ENCODE assay signal across 22 cellular contexts in genomic region chr2:177554365-177554764, GRCh38.
"Had no signal": no experiment of that assay in that cellular context is flagged by ENCODE, and none has a peak within 500 bp of the region (broad histone marks: within the 10 kb centered on the region; RNA-seq: fewer than 3 reads in every experiment).

No MANE protein-coding gene starts in this region.

- H3K27me3 ChIP-seq: adrenal gland, esophagus squamous epithelium, heart left ventricle, neural progenitor cell, sigmoid colon, transverse colon had no signal

- H3K4me1 ChIP-seq: neural progenitor cell had no signal

- H3K36me3 ChIP-seq: adrenal gland, esophagus squamous epithelium, heart left ventricle, neural progenitor cell, sigmoid colon, transverse colon had no signal

- H3K9me3 ChIP-seq: adrenal gland, esophagus squamous epithelium, heart left ventricle, sigmoid colon, transverse colon had no signal

- ATAC-seq: activated CD4-positive, alpha-beta T cell treated with anti-CD3 and anti-CD28 coated beads for 36 hours; activated T-helper 17 cell treated with anti-CD3 and anti-CD28 coated beads, Interleukin-2, amount 50 U/mL, for 72 hours; heart left ventricle; left colon; stimulated activated memory B cell treated with anti-CD40 and anti-IgM and Interleukin-4, amounts not matched to agents 10 μg/mL and 1 μg/mL and 100 μg/mL, for 72 hours had no signal

- DNase-seq: activated B cell treated with CpG ODN at 0.5 μM for 24 hours; activated CD4-positive, alpha-beta T cell treated with anti-CD3 and anti-CD28 coated beads for 36 hours; activated CD4-positive, alpha-beta T cell treated with anti-CD3 and anti-CD28 coated beads, Interleukin-2, amount 50 U/mL, for 4 hours; activated CD8-positive, alpha-beta memory T cell treated with anti-CD3 and anti-CD28 coated beads for 24 hours; activated CD8-positive, alpha-beta memory T cell treated with anti-CD3 and anti-CD28 coated beads, Interleukin-2, amount 50 U/mL, for 4 hours; activated T-cell treated with anti-CD3 and anti-CD28 coated beads, Interleukin-2, amount 50 U/mL, for 24 hours; adrenal gland; caudate nucleus; effector memory CD4-positive, alpha-beta T cell; esophagus squamous epithelium; heart left ventricle; left colon; mesenchymal stem cell; posterior cingulate gyrus; sigmoid colon; stimulated activated CD4-positive, alpha-beta T cell treated with anti-CD3 and anti-CD28 coated beads, Interleukin-15, amount 100 ng/mL, for 24 hours; T-helper 1 cell; T1000; transverse colon had no signal
